15 cellular contexts compared by ENCODE assay signal in genomic region chr2:119066272-119066804, GRCh38.
"Had no signal": no experiment of that assay in that cellular context is flagged by ENCODE, and none has a peak within 500 bp of the region (broad histone marks: within the 10 kb centered on the region; RNA-seq: fewer than 3 reads in every experiment).

No MANE protein-coding gene starts in this region.

- H3K4me3 ChIP-seq: heart left ventricle, left lung, ovary, skin epidermis, stomach, uterus had no signal

- H3K9me3 Mint-ChIP-seq: activated T-helper 1 cell treated with anti-CD3 and anti-CD28 coated beads, Interleukin-12 subunit alpha, Interleukin-12 subunit beta, Interleukin-2, Interleukin-4 antibody, amounts not matched to agents 30 ng/mL and 10 ng/mL and 1 ng/mL, durations not matched to agents 14 hours and 24 hours and 36 hours; neural crest cell had no signal

- H3K4me1 Mint-ChIP-seq: neural crest cell had no signal

- H3K27ac Mint-ChIP-seq: activated CD8-positive, alpha-beta T cell treated with anti-CD3 and anti-CD28 coated beads, Interleukin-2, amount 10 ng/mL, durations not matched to agents 7 days and 5 days; activated T-helper 1 cell treated with anti-CD3 and anti-CD28 coated beads, Interleukin-12 subunit alpha, Interleukin-12 subunit beta, Interleukin-2, Interleukin-4 antibody, amounts not matched to agents 30 ng/mL and 10 ng/mL and 1 ng/mL, durations not matched to agents 14 hours and 24 hours and 36 hours had no signal

- ATAC-seq: activated CD8-positive, alpha-beta T cell treated with anti-CD3 and anti-CD28 coated beads, Interleukin-2, amount 10 ng/mL, durations not matched to agents 7 days and 5 days; heart left ventricle; left lung had no signal

- H3K27me3 ChIP-seq: ovary, uterus had no signal

- H3K4me1 ChIP-seq: left lung, uterus had no signal

- H3K36me3 ChIP-seq: heart left ventricle, left lung, ovary, stomach, uterus had no signal

- H3K9me3 ChIP-seq: left lung, ovary, uterus had no signal

- H3K27ac ChIP-seq: heart left ventricle, left lung, ovary, skin epidermis, stomach, uterus, VCaP had no signal

- H3K4me3 Mint-ChIP-seq: activated CD8-positive, alpha-beta T cell treated with anti-CD3 and anti-CD28 coated beads, Interleukin-2, amount 10 ng/mL, durations not matched to agents 7 days and 5 days; activated T-helper 1 cell treated with anti-CD3 and anti-CD28 coated beads, Interleukin-12 subunit alpha, Interleukin-12 subunit beta, Interleukin-2, Interleukin-4 antibody, amounts not matched to agents 30 ng/mL and 10 ng/mL and 1 ng/mL, durations not matched to agents 14 hours and 24 hours and 36 hours; neural crest cell had no signal

- DNase-seq: activated CD4-positive, alpha-beta T cell treated with anti-CD3 and anti-CD28 coated beads for 4 hours; activated CD8-positive, alpha-beta memory T cell treated with anti-CD3 and anti-CD28 coated beads, Interleukin-2, amount 50 U/mL, for 48 hours; activated CD8-positive, alpha-beta T cell treated with anti-CD3 and anti-CD28 coated beads, Interleukin-2, amount 10 ng/mL, durations not matched to agents 7 days and 5 days; activated naive CD4-positive, alpha-beta T cell treated with Interleukin-2 at 50 U/mL for 16 hours; foreskin melanocyte; heart left ventricle; left lung; ovary; stomach; T1000; uterus had no signal
